ENCODE assay signal across 8 cellular contexts in the genomic region with DNA sequence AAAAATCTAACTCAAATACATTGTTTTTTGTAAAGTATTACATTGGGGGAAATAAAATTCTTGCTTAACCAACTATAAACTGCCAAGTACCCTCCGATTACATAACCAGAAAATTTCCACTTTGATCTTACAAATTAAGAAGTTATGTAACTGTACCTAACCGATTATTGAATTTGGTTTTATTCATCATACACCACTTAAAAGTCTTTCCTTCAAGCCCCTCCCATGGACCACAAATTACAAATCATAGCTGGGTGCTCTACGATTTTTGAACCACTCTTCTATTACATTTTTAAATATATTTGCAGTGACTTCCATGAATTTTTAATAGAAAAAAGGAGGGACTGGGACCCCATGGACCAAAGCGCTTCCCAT. TPM values are rescaled to one million over a fixed set of nuclear protein-coding genes. Genes with fewer than 3 reads are reported as not detected.
DNase-seq lines count a peak whose midpoint lies in the region; ATAC-seq and TF ChIP-seq lines count a peak whose summit lies in the region.

No MANE protein-coding gene starts in this region.

- peak overlapping the region; percentile 92 for H3K27ac ChIP-seq in left ventricle myocardium inferior (replicated peaks)

- ATAC-seq in left ventricle myocardium superior (no peak), left lobe of liver (peak; percentile 3), HG02870 (IDR thresholded peaks at IDR 0.05; ENCODE audit: unreplicated experiment) (no peak)
- ATAC-seq in activated naive CD8-positive, alpha-beta T cell treated with anti-CD3 and anti-CD28 coated beads, Interleukin-2, amount 50 U/mL, for 24 hours: no peak

- peaks cover 3% of the 10 kb centered on the region for H3K36me3 ChIP-seq in left ventricle myocardium inferior

- H3K4me1 Mint-ChIP-seq in activated naive CD8-positive, alpha-beta T cell treated with anti-CD3 and anti-CD28 coated beads, Interleukin-2, amount 50 U/mL, for 24 hours: peaks cover 25% of the 10 kb centered on the region
- H3K4me1 Mint-ChIP-seq in type B pancreatic cell (ENCODE audit: unreplicated experiment): peaks cover 5% of the 10 kb centered on the region

- peak overlapping the region; percentile 99 for H3K4me3 Mint-ChIP-seq in activated naive CD8-positive, alpha-beta T cell treated with anti-CD3 and anti-CD28 coated beads, Interleukin-2, amount 50 U/mL, for 24 hours
- H3K4me3 Mint-ChIP-seq in type B pancreatic cell: peak overlapping the region; percentile 99

- no peak for DNase-seq in left ventricle myocardium inferior
- DNase-seq in left ventricle myocardium superior: no peak
- DNase-seq in activated naive CD8-positive, alpha-beta T cell treated with anti-CD3 and anti-CD28 coated beads, Interleukin-2, amount 50 U/mL, for 24 hours: no peak
- DNase-seq in left lobe of liver (ENCODE audit: low spot score): no peak
- no peak for DNase-seq in type B pancreatic cell (ENCODE audit: extremely low spot score, unreplicated experiment)
- no peak for DNase-seq in activated CD8-positive, alpha-beta memory T cell treated with anti-CD3 and anti-CD28 coated beads, Interleukin-2, amount 50 U/mL, for 4 hours
- DNase-seq in midbrain (lab: John Stamatoyannopoulos, UW): no peak

- peak overlapping the region; percentile 95 for H3K27ac Mint-ChIP-seq in activated naive CD8-positive, alpha-beta T cell treated with anti-CD3 and anti-CD28 coated beads, Interleukin-2, amount 50 U/mL, for 24 hours
- peak overlapping the region; percentile 99 for H3K27ac Mint-ChIP-seq in type B pancreatic cell

- H3K4me3 ChIP-seq in left ventricle myocardium inferior: peak overlapping the region; percentile 81

- no peaks in the 10 kb centered on the region for H3K27me3 ChIP-seq in left ventricle myocardium inferior (ENCODE audit: low read depth)

- no peak for TF ChIP-seq CTCF in left ventricle myocardium inferior (IDR thresholded peaks at IDR 0.05; ENCODE audit: borderline replicate concordance)
- TF ChIP-seq CTCF in type B pancreatic cell (conservative IDR thresholded peaks at IDR 0.05): no peak

- peaks cover 61% of the 10 kb centered on the region for H3K4me1 ChIP-seq in left ventricle myocardium inferior

- intact Hi-C loops in left ventricle myocardium inferior (cut with micrococcal nuclease): no loop called here
- intact Hi-C loops in left ventricle myocardium superior (cut with micrococcal nuclease): no loop called here

- H3K27me3 Mint-ChIP-seq in activated naive CD8-positive, alpha-beta T cell treated with anti-CD3 and anti-CD28 coated beads, Interleukin-2, amount 50 U/mL, for 24 hours: no peaks in the 10 kb centered on the region
- H3K27me3 Mint-ChIP-seq in type B pancreatic cell: no peaks in the 10 kb centered on the region

- peaks cover 11% of the 10 kb centered on the region for H3K9me3 Mint-ChIP-seq in activated naive CD8-positive, alpha-beta T cell treated with anti-CD3 and anti-CD28 coated beads, Interleukin-2, amount 50 U/mL, for 24 hours
- no peaks in the 10 kb centered on the region for H3K9me3 Mint-ChIP-seq in type B pancreatic cell

- H3K9me3 ChIP-seq in left ventricle myocardium inferior (replicated peaks): no peaks in the 10 kb centered on the region

- peaks cover 37% of the 10 kb centered on the region for H3K36me3 Mint-ChIP-seq in activated naive CD8-positive, alpha-beta T cell treated with anti-CD3 and anti-CD28 coated beads, Interleukin-2, amount 50 U/mL, for 24 hours (ENCODE audit: low read depth)
- H3K36me3 Mint-ChIP-seq in type B pancreatic cell: peaks cover 26% of the 10 kb centered on the region

RNA-seq across cellular contexts. Expression of a gene that starts 0.6 kb away (rescaled TPM):
- total RNA-seq in left ventricle myocardium inferior: 21.6 TPM
- 21.8 TPM for total RNA-seq in left ventricle myocardium superior
- total RNA-seq in left lobe of liver: 14.3 TPM
- 5.5 and 15.9 TPM in 2 replicates for total RNA-seq in type B pancreatic cell (ENCODE audit: low replicate concordance)
